ENCODE assay signal across 8 cellular contexts in the genomic region with DNA sequence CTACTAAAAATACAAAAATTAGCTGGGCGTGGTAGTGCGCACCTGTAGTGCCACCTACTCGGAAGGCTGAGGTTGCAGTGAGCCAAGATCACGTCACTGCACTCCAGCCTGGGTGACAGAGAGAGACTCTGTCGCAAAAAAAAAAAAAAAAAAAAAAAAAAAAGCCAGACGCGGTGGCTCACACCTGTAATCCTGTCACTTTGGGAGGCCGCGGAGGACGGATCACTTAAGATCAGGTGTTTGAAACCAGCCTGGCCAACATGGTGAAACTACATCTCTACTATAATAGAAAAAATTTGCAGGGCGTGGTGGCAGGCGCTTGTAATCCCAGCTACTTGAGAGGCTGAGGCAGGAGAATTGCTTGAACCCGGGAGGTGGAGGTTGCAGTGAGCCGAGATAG. TPM values are rescaled to one million over a fixed set of nuclear protein-coding genes. Genes with fewer than 3 reads are reported as not detected.
DNase-seq lines count a peak whose midpoint lies in the region; FAIRE-seq and TF ChIP-seq lines count a peak whose summit lies in the region.
"Not testable (repeated sequence)": the region's sequence is repeated elsewhere in the genome, so short reads cannot be mapped to it uniquely, and the experiment has no call there.

No MANE protein-coding gene starts in this region.

- H4K91ac ChIP-seq in H9 (ENCODE audit: insufficient read length, low read depth, low read length), result not testable (repeated sequence)

- H2AK5ac ChIP-seq in H9 (ENCODE audit: insufficient read length, low read length), result not testable (repeated sequence)

- H3K4me1 ChIP-seq in H9 (ENCODE audit: insufficient read depth, low read length); astrocyte (ENCODE audit: insufficient read depth, low read length): not testable (repeated sequence)
- H3K4me1 ChIP-seq in OCI-LY1 (ENCODE audit: insufficient read depth, low read length, severe bottlenecking) (peaks cover 34% of the 10 kb centered on the region), cardiac muscle cell (ENCODE audit: low read depth) (peaks cover 13% of the 10 kb centered on the region), stomach (peaks cover 7 to 37% (median 24%) of the 10 kb centered on the region in 4 donors)

- not testable (repeated sequence) for H4K5ac ChIP-seq in H9 (ENCODE audit: insufficient read length, low read depth, low read length)

- TF ChIP-seq EP300 in stomach (IDR thresholded peaks at IDR 0.05), result not testable (repeated sequence)

- H3K36me3 Mint-ChIP-seq in H9 (ENCODE audit: insufficient read depth in 1 of 3, low read depth in 3 of 3) (peaks cover 20 to 45% (median 27%) of the 10 kb centered on the region in 3 experiments), nephron progenitor cell (ENCODE audit: low read depth) (peaks cover 54% of the 10 kb centered on the region)
- H3K36me3 Mint-ChIP-seq in activated CD4-positive, alpha-beta memory T cell treated with anti-CD3 and anti-CD28 coated beads, Interleukin-2, amount 10 ng/mL, durations not matched to agents 7 days and 5 days (ENCODE audit: low read depth), result peaks cover 42% of the 10 kb centered on the region
- not testable (repeated sequence) for H3K36me3 Mint-ChIP-seq in astrocyte (ENCODE audit: low read depth, unreplicated experiment)

- not testable (repeated sequence) for H2BK120ac ChIP-seq in H9 (ENCODE audit: low read depth, low read length, poor library complexity, severe bottlenecking)

- H3K27ac Mint-ChIP-seq in H9; activated CD4-positive, alpha-beta memory T cell treated with anti-CD3 and anti-CD28 coated beads, Interleukin-2, amount 10 ng/mL, durations not matched to agents 7 days and 5 days; astrocyte (ENCODE audit: unreplicated experiment); nephron progenitor cell: not testable (repeated sequence)

- H3K36me3 ChIP-seq in BJ (ENCODE audit: control insufficient read depth, insufficient read depth, low read length); astrocyte (ENCODE audit: insufficient read depth, low read length): not testable (repeated sequence)
- H3K36me3 ChIP-seq in OCI-LY1 (ENCODE audit: insufficient read depth, low read length), result peaks cover 19% of the 10 kb centered on the region
- H3K36me3 ChIP-seq in cardiac muscle cell, result peaks cover 12% of the 10 kb centered on the region
- H3K36me3 ChIP-seq in stomach, result peaks cover 9 to 39% (median 39%) of the 10 kb centered on the region in 4 donors

- H3K79me1 ChIP-seq in H9 (ENCODE audit: insufficient read depth, low read depth, low read length, poor library complexity, severe bottlenecking), result not testable (repeated sequence)

- H3K56ac ChIP-seq in H9 (ENCODE audit: insufficient read length, low read depth, low read length), result not testable (repeated sequence)

- not testable (repeated sequence) for H3K27me3 Mint-ChIP-seq in H9 (ENCODE audit: low read depth); activated CD4-positive, alpha-beta memory T cell treated with anti-CD3 and anti-CD28 coated beads, Interleukin-2, amount 10 ng/mL, durations not matched to agents 7 days and 5 days; astrocyte (ENCODE audit: low read depth, unreplicated experiment); nephron progenitor cell (ENCODE audit: low read depth, poor library complexity)

- intact Hi-C loops in stomach (cut with DNase I; ENCODE audit: low total_unique reads), result not testable (repeated sequence)

- H2BK5ac ChIP-seq in H9 (ENCODE audit: insufficient read length, low read length), result not testable (repeated sequence)

- WGBS in H9 (ENCODE audit: extremely low coverage, insufficient read length, low lambda C conversion rate), result no CpG with 5 or more reads among the region's 14 CpGs
- WGBS in stomach, 5 donors, result 90 to 95% (median 94%) methylated on average over 13 to 14 of the region's 14 CpGs

- not testable (repeated sequence) for H4K20me1 ChIP-seq in H9 (ENCODE audit: control insufficient read depth, insufficient read depth, insufficient read length); OCI-LY1 (ENCODE audit: insufficient read depth, low read length); astrocyte (ENCODE audit: insufficient read depth, low read length)

- not testable (repeated sequence) for TF ChIP-seq CTCF in BJ (IDR thresholded peaks at IDR 0.05; ENCODE audit: insufficient read depth, low read depth, low read length); H9 (conservative IDR thresholded peaks at IDR 0.05); OCI-LY1 (IDR thresholded peaks at IDR 0.05; ENCODE audit: low read length); astrocyte (IDR thresholded peaks at IDR 0.05; ENCODE audit: insufficient read depth, low read depth, low read length); cardiac muscle cell (IDR thresholded peaks at IDR 0.05; ENCODE audit: low read depth, low read length); nephron progenitor cell (IDR thresholded peaks at IDR 0.05); stomach (IDR thresholded peaks at IDR 0.05)

- not testable (repeated sequence) for DNase-seq in BJ (ENCODE audit: low read depth); H9; activated CD4-positive, alpha-beta memory T cell treated with anti-CD3 and anti-CD28 coated beads, Interleukin-2, amount 10 ng/mL, durations not matched to agents 7 days and 5 days; astrocyte (ENCODE audit: low read depth); cardiac muscle cell (ENCODE audit: low read depth in 1 of 2, low spot score in 1 of 2); nephron progenitor cell; stomach

- not testable (repeated sequence) for H3K79me2 ChIP-seq in H9 (ENCODE audit: insufficient read depth, low read length); OCI-LY1 (ENCODE audit: insufficient read depth, low read length); astrocyte (ENCODE audit: insufficient read depth, low read length)

- H3K9me3 Mint-ChIP-seq in H9, result peaks cover 8 to 11% of the 10 kb centered on the region in 2 experiments
- H3K9me3 Mint-ChIP-seq in activated CD4-positive, alpha-beta memory T cell treated with anti-CD3 and anti-CD28 coated beads, Interleukin-2, amount 10 ng/mL, durations not matched to agents 7 days and 5 days; astrocyte (ENCODE audit: unreplicated experiment): not testable (repeated sequence)
- peaks cover 21% of the 10 kb centered on the region for H3K9me3 Mint-ChIP-seq in nephron progenitor cell

- not testable (repeated sequence) for H3K9me3 ChIP-seq in H9 (ENCODE audit: control insufficient read depth, low read depth, low read length); OCI-LY1 (ENCODE audit: low read length); astrocyte (ENCODE audit: insufficient read depth, low read depth, low read length); cardiac muscle cell (ENCODE audit: low read depth); stomach

- H2BK15ac ChIP-seq in H9 (ENCODE audit: low read depth, low read length), result not testable (repeated sequence)

- H3K9ac ChIP-seq in H9 (ENCODE audit: extremely low read depth, insufficient read length, low read length); astrocyte (ENCODE audit: low read length): not testable (repeated sequence)
- peak overlapping the region; percentile 94; the same call in 1 of the 2 replicates for H3K9ac ChIP-seq in OCI-LY1 (ENCODE audit: low read length)

- H3K27me3 ChIP-seq in BJ (ENCODE audit: control insufficient read depth, insufficient read depth, low read length); H9 (ENCODE audit: insufficient read depth, low read length); OCI-LY1 (ENCODE audit: insufficient read depth, low read length); astrocyte (ENCODE audit: insufficient read depth, low read length); cardiac muscle cell; stomach: not testable (repeated sequence)

- peaks cover 11% of the 10 kb centered on the region for H3K23me2 ChIP-seq in H9 (ENCODE audit: insufficient read length, low read depth, low read length, poor library complexity, severe bottlenecking)

- CTCF ChIA-PET in BJ (lab: Yijun Ruan, JAX), result interaction anchor here (0.7 kb wide), 1 partner anchor 81 kb away, joined by 3 read pairs; no protein-coding TSS in a partner anchor
- CTCF ChIA-PET in activated CD4-positive, alpha-beta memory T cell treated with anti-CD3 and anti-CD28 coated beads, Interleukin-2, amount 10 ng/mL, durations not matched to agents 7 days and 5 days (lab: Charles Lee), result interaction anchor here (1.5 kb wide), 1 partner anchor 81 kb away, joined by 4 read pairs; no protein-coding TSS in a partner anchor

- H3K4me3 ChIP-seq in BJ (ENCODE audit: low read depth, low read length) (peak overlapping the region; percentile 79; the same call in 1 of the 2 replicates), OCI-LY1 (ENCODE audit: low read depth, low read length, poor library complexity, severe bottlenecking) (peak overlapping the region; percentile 90), stomach (peak overlapping the region; percentile 64 to 82 (median 74))
- not testable (repeated sequence) for H3K4me3 ChIP-seq in astrocyte (ENCODE audit: insufficient read depth, low read depth, low read length); cardiac muscle cell

- H3K27ac ChIP-seq in H9 (ENCODE audit: insufficient read length, low read depth, low read length); astrocyte (ENCODE audit: low read depth, low read length); stomach: not testable (repeated sequence)
- H3K27ac ChIP-seq in OCI-LY1 (ENCODE audit: low read depth, low read length, poor library complexity, severe bottlenecking) (peak overlapping the region; percentile 67), cardiac muscle cell (peak overlapping the region; percentile 71)

- not testable (repeated sequence) for TF ChIP-seq POLR2A in stomach (IDR thresholded peaks at IDR 0.05)

- POLR2A ChIA-PET in BJ (lab: Charles Lee), result not testable (repeated sequence)
- POLR2A ChIA-PET in activated CD4-positive, alpha-beta memory T cell treated with anti-CD3 and anti-CD28 coated beads, Interleukin-2, amount 10 ng/mL, durations not matched to agents 7 days and 5 days (lab: Charles Lee), result interaction anchor here (0.6 to 4.5 kb wide), 5 partner anchors 58 to 156 kb away, joined by 3 to 42 read pairs (median 15); partner anchors contain the start of genes ARID3B and CLK3

- H3T11ph ChIP-seq in H9 (ENCODE audit: low read length), result not testable (repeated sequence)

- not testable (repeated sequence) for H4K8ac ChIP-seq in H9 (replicated peaks; ENCODE audit: insufficient read length, low read depth, low read length)

- not testable (repeated sequence) for H3K18ac ChIP-seq in H9 (ENCODE audit: insufficient read length, low read depth, low read length)

- H3K23ac ChIP-seq in H9 (ENCODE audit: insufficient read length, low read depth, low read length), result not testable (repeated sequence)

- not testable (repeated sequence) for H3K4me2 ChIP-seq in H9 (ENCODE audit: insufficient read depth, insufficient read length, low read length)
- H3K4me2 ChIP-seq in OCI-LY1 (ENCODE audit: low read length), result peak overlapping the region; percentile 97
- peak overlapping the region; percentile 94 for H3K4me2 ChIP-seq in astrocyte (ENCODE audit: low read length)

- not testable (repeated sequence) for H3K4ac ChIP-seq in H9 (ENCODE audit: low read depth, low read length)

- H3K4me1 Mint-ChIP-seq in H9, result peaks cover 22 to 25% of the 10 kb centered on the region in 2 experiments
- H3K4me1 Mint-ChIP-seq in activated CD4-positive, alpha-beta memory T cell treated with anti-CD3 and anti-CD28 coated beads, Interleukin-2, amount 10 ng/mL, durations not matched to agents 7 days and 5 days, result peaks cover 50% of the 10 kb centered on the region
- H3K4me1 Mint-ChIP-seq in astrocyte (ENCODE audit: low read depth, unreplicated experiment), result peaks cover 14% of the 10 kb centered on the region
- H3K4me1 Mint-ChIP-seq in nephron progenitor cell, result peaks cover 43% of the 10 kb centered on the region

- H3K4me3 Mint-ChIP-seq in H9 (peak overlapping the region; percentile 94 to 98; a peak in 4 of 5 replicates), nephron progenitor cell (peak overlapping the region; percentile 87)
- peak overlapping the region; percentile 93 for H3K4me3 Mint-ChIP-seq in activated CD4-positive, alpha-beta memory T cell treated with anti-CD3 and anti-CD28 coated beads, Interleukin-2, amount 10 ng/mL, durations not matched to agents 7 days and 5 days
- not testable (repeated sequence) for H3K4me3 Mint-ChIP-seq in astrocyte (ENCODE audit: unreplicated experiment)

- H2BK12ac ChIP-seq in H9 (ENCODE audit: insufficient read length, low read depth, low read length), result not testable (repeated sequence)

- not testable (repeated sequence) for FAIRE-seq in astrocyte (lab: Jason Lieb, UNC)

- not testable (repeated sequence) for H2AFZ ChIP-seq in H9 (ENCODE audit: low read length); OCI-LY1 (ENCODE audit: low read length); astrocyte (ENCODE audit: low read depth, low read length)

- not testable (repeated sequence) for H3F3A ChIP-seq in OCI-LY1 (ENCODE audit: insufficient read depth, low read length)

- not testable (repeated sequence) for H3K9me2 ChIP-seq in OCI-LY1 (ENCODE audit: low read depth, low read length)

- H3K14ac ChIP-seq in H9 (ENCODE audit: insufficient read depth, low read length), result not testable (repeated sequence)

- H2BK20ac ChIP-seq in H9 (ENCODE audit: low read depth, low read length, poor library complexity, severe bottlenecking), result not testable (repeated sequence)

RNA-seq across cellular contexts. Expression of gene UBL7, which starts 1.2 kb away (rescaled TPM):
- polyA plus RNA-seq in BJ (2011; rRNA removed) (69.4 and 87.3 TPM in 2 replicates), cardiac muscle cell (130 and 135 TPM in 2 replicates), stomach (10 to 100 TPM; 33.0 to 46.3 (median 38.5) TPM)
- 43.8 and 81.0 TPM in 2 replicates for polyA minus RNA-seq in BJ (2011; rRNA and poly(A)+ RNA removed)
- total RNA-seq in H9 (2021) (47.5 and 48.7 TPM in 2 replicates), astrocyte (40.9 and 46.1 TPM in 2 replicates), cardiac muscle cell (74.3 and 88.4 TPM in 2 replicates), stomach (100 to 1,000 TPM in 1 of 5 donors, 10 to 100 TPM in 3, 1 to 10 TPM in 1; 2.0 to 131 (median 31.2) TPM)
- total RNA-seq in activated CD4-positive, alpha-beta memory T cell treated with anti-CD3 and anti-CD28 coated beads, Interleukin-2, amount 10 ng/mL, durations not matched to agents 7 days and 5 days, result 10 to 100 TPM; 54.7 to 61.3 TPM

RNA-seq across cellular contexts. Expression of gene SEMA7A, which starts 26.0 kb away (rescaled TPM):
- polyA plus RNA-seq in BJ (2011; rRNA removed) (14.1 and 22.7 TPM in 2 replicates), cardiac muscle cell (0.99 and 3.3 TPM in 2 replicates), stomach (1 to 10 TPM in 2 of 3 donors, under 1 TPM in 1; 0.31 to 3.5 (median 1.7) TPM)
- polyA minus RNA-seq in BJ (2011; rRNA and poly(A)+ RNA removed), result 11.6 and 21.5 TPM in 2 replicates
- total RNA-seq in H9 (2021) (5.7 and 7.0 TPM in 2 replicates), astrocyte (26.7 and 36.3 TPM in 2 replicates), cardiac muscle cell (8.7 and 11.9 TPM in 2 replicates), stomach (1 to 10 TPM in 3 of 5 donors, not detected in 2; 1.3 to 2.9 (median 2.5) TPM)
- total RNA-seq in activated CD4-positive, alpha-beta memory T cell treated with anti-CD3 and anti-CD28 coated beads, Interleukin-2, amount 10 ng/mL, durations not matched to agents 7 days and 5 days, result 1 to 10 TPM; 3.8 to 4.3 TPM
